11 cellular contexts compared by ENCODE assay signal in genomic region chr1:22876359-22877111, GRCh38.
DNase-seq lines count a peak whose midpoint lies in the region; ATAC-seq and TF ChIP-seq lines count a peak whose summit lies in the region.
"Had no signal": no experiment of that assay in that cellular context is flagged by ENCODE, and none has a peak within 500 bp of the region (broad histone marks: within the 10 kb centered on the region; RNA-seq: fewer than 3 reads in every experiment).

No MANE protein-coding gene starts in this region.

- no peak for ATAC-seq in GM21619 (IDR thresholded peaks at IDR 0.05; ENCODE audit: unreplicated experiment)
- ATAC-seq in GM21825 (IDR thresholded peaks at IDR 0.05; ENCODE audit: unreplicated experiment) = no peak
- ATAC-seq: Panc1 had no signal

- H3K9me3 ChIP-seq in tibial artery = no peaks in the 10 kb centered on the region

- peak; percentile 51 for DNase-seq in AG09319 (ENCODE audit: extremely low read depth, low read depth)
- peak; percentile 23 for DNase-seq in NCI-H446 treated with DMSO at 0.1 percent for 48 hours (lab: John Stamatoyannopoulos, UW)
- peak; percentile 82 for DNase-seq in dermis blood vessel endothelial cell
- DNase-seq in left kidney (ENCODE audit: low read depth, low spot score) = peak; percentile 89
- no peak for DNase-seq in COR-L47 (lab: John Stamatoyannopoulos, UW)
- no peak for DNase-seq in tibial artery
- DNase-seq: activated T-cell treated with anti-CD3 and anti-CD28 coated beads, Interleukin-2, amount 50 U/mL, for 1 hour; trophoblast cell had no signal

- H3K27ac ChIP-seq in tibial artery = no peak overlapping the region

- no peaks in the 10 kb centered on the region for H3K36me3 ChIP-seq in tibial artery

- H3K4me3 ChIP-seq in tibial artery = no peak overlapping the region

- peaks cover 0 to 30% of the 10 kb centered on the region in 2 donors for H3K27me3 ChIP-seq in tibial artery

- no peak for TF ChIP-seq CTCF in AG09319 (IDR thresholded peaks at IDR 0.05; ENCODE audit: low read depth, low read length)
- TF ChIP-seq CTCF in tibial artery (IDR thresholded peaks at IDR 0.05) = no peak

- intact Hi-C loops in tibial artery (cut with DNase I; ENCODE audit: low total_unique reads) = no loop called here

- H3K4me1 ChIP-seq in tibial artery = no peaks in the 10 kb centered on the region

Comparison
In these comparisons a context has a peak if more than half of its experiments do, and no peak if none do; other contexts are left out.
1. DNase-seq: peak in AG09319 (single experiment), NCI-H446 treated with DMSO at 0.1 percent for 48 hours (single experiment), dermis blood vessel endothelial cell (single experiment) and left kidney (single experiment); none in COR-L47 (single experiment) and tibial artery (0 of 2).